1 cellular context compared by ENCODE assay signal in the genomic region with DNA sequence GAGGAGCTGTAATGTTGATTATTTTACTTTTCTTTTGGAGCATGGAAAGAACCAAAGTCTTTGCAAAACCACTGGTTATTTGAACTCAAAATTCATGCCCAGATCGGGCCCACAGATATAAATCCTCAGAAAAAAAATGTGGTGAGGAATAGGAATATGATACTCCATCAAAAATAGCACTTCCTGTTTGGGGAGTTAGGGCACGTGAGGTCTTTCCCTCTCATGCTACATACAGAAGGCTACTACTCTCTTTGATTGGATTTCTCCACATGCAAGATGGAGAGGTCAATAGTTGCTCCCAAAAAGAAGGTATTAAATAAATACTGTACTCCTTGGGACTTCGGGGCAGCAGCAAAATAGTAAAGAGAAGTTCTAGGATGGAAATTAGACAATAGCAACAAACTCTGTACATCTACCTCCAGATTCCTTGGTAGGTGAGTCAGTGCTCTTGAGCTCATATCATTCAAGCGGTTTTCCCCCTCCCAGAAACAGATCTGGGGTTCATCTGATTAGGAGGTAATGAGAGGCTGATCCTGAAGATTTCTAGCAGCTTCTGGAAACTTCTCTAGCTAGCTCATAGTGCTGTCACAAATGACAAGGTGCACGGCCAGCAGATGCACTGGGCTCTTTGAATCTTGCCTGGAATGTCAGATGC.
TF ChIP-seq lines count a peak whose summit lies in the region.

No MANE protein-coding gene starts in this region.

TF ChIP-seq in SK-N-SH, 30 proteins besides CTCF, POLR2A, EP300 and RAD21 (continued from another document):
- TF ChIP-seq, protein P1, sequence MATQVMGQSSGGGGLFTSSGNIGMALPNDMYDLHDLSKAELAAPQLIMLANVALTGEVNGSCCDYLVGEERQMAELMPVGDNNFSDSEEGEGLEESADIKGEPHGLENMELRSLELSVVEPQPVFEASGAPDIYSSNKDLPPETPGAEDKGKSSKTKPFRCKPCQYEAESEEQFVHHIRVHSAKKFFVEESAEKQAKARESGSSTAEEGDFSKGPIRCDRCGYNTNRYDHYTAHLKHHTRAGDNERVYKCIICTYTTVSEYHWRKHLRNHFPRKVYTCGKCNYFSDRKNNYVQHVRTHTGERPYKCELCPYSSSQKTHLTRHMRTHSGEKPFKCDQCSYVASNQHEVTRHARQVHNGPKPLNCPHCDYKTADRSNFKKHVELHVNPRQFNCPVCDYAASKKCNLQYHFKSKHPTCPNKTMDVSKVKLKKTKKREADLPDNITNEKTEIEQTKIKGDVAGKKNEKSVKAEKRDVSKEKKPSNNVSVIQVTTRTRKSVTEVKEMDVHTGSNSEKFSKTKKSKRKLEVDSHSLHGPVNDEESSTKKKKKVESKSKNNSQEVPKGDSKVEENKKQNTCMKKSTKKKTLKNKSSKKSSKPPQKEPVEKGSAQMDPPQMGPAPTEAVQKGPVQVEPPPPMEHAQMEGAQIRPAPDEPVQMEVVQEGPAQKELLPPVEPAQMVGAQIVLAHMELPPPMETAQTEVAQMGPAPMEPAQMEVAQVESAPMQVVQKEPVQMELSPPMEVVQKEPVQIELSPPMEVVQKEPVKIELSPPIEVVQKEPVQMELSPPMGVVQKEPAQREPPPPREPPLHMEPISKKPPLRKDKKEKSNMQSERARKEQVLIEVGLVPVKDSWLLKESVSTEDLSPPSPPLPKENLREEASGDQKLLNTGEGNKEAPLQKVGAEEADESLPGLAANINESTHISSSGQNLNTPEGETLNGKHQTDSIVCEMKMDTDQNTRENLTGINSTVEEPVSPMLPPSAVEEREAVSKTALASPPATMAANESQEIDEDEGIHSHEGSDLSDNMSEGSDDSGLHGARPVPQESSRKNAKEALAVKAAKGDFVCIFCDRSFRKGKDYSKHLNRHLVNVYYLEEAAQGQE (IDR thresholded peaks at IDR 0.05; ENCODE audit: low read depth, low read length): no peak
